ENCODE assay signal across 12 cellular contexts in genomic region chr22:25745341-25746011, GRCh38. TPM values are rescaled to one million over a fixed set of nuclear protein-coding genes. Genes with fewer than 3 reads are reported as not detected.
DNase-seq lines count a peak whose midpoint lies in the region; ATAC-seq and TF ChIP-seq lines count a peak whose summit lies in the region.
"Had no signal": no experiment of that assay in that cellular context is flagged by ENCODE, and none has a peak within 500 bp of the region (broad histone marks: within the 10 kb centered on the region; RNA-seq: fewer than 3 reads in every experiment).

No MANE protein-coding gene starts in this region.

- POLR2A ChIA-PET in activated CD4-positive, alpha-beta memory T cell treated with anti-CD3 and anti-CD28 coated beads, Interleukin-2, amount 10 ng/mL, durations not matched to agents 7 days and 5 days (lab: Charles Lee) = interaction anchor here (1.2 to 1.5 kb wide), 3 partner anchors 8 to 35 kb away, joined by 3 to 8 read pairs (median 4); no protein-coding TSS in a partner anchor

- CTCF ChIA-PET in activated CD4-positive, alpha-beta memory T cell treated with anti-CD3 and anti-CD28 coated beads, Interleukin-2, amount 10 ng/mL, durations not matched to agents 7 days and 5 days (lab: Charles Lee) = interaction anchor here (1.1 kb wide), 1 partner anchor 12 kb away, joined by 3 read pairs; no protein-coding TSS in a partner anchor

- peak overlapping the region; percentile 44 to 92 for H3K27ac ChIP-seq in thoracic aorta
- H3K27ac ChIP-seq: spleen had no signal

- H3K36me3 ChIP-seq in thoracic aorta = no peaks in the 10 kb centered on the region
- H3K36me3 ChIP-seq: spleen had no signal

- no peak for TF ChIP-seq CTCF in thoracic aorta (IDR thresholded peaks at IDR 0.05)

- peak overlapping the region; percentile 78 for H3K27ac Mint-ChIP-seq in activated CD4-positive, alpha-beta memory T cell treated with anti-CD3 and anti-CD28 coated beads, Interleukin-2, amount 10 ng/mL, durations not matched to agents 7 days and 5 days
- no peak overlapping the region for H3K27ac Mint-ChIP-seq in natural killer cell treated with Interleukin-12 subunit alpha and Interleukin-12 subunit beta and Interleukin-15 and Interleukin-18, amount 100 ng/mL, for 72 hours
- H3K27ac Mint-ChIP-seq: endodermal cell had no signal

- H3K4me1 ChIP-seq in thoracic aorta (ENCODE audit: control insufficient read depth in 1 of 2, low read depth in 2 of 2) = peaks cover 13 to 61% of the 10 kb centered on the region in 2 donors

- H3K4me1 Mint-ChIP-seq in activated CD4-positive, alpha-beta memory T cell treated with anti-CD3 and anti-CD28 coated beads, Interleukin-2, amount 10 ng/mL, durations not matched to agents 7 days and 5 days = peaks cover 66% of the 10 kb centered on the region
- H3K4me1 Mint-ChIP-seq in natural killer cell treated with Interleukin-12 subunit alpha and Interleukin-12 subunit beta and Interleukin-15 and Interleukin-18, amount 100 ng/mL, for 72 hours (ENCODE audit: low read depth in 2 of 2) = peaks cover 11 to 26% of the 10 kb centered on the region in 2 donors

- no peak overlapping the region for H3K4me3 Mint-ChIP-seq in activated CD4-positive, alpha-beta memory T cell treated with anti-CD3 and anti-CD28 coated beads, Interleukin-2, amount 10 ng/mL, durations not matched to agents 7 days and 5 days
- no peak overlapping the region for H3K4me3 Mint-ChIP-seq in natural killer cell treated with Interleukin-12 subunit alpha and Interleukin-12 subunit beta and Interleukin-15 and Interleukin-18, amount 100 ng/mL, for 72 hours
- H3K4me3 Mint-ChIP-seq: endodermal cell had no signal

- no peak for ATAC-seq in thoracic aorta (ENCODE audit: insufficient number of reproducible peaks, low FRiP score, low read depth)
- ATAC-seq in natural killer cell treated with Interleukin-12 subunit alpha and Interleukin-12 subunit beta and Interleukin-15 and Interleukin-18, amount 100 ng/mL, for 72 hours = no peak

- no peaks in the 10 kb centered on the region for H3K9me3 ChIP-seq in thoracic aorta
- H3K9me3 ChIP-seq: Caco-2, spleen had no signal

- peaks cover 7% of the 10 kb centered on the region for H3K9me3 Mint-ChIP-seq in activated CD4-positive, alpha-beta memory T cell treated with anti-CD3 and anti-CD28 coated beads, Interleukin-2, amount 10 ng/mL, durations not matched to agents 7 days and 5 days
- H3K9me3 Mint-ChIP-seq in natural killer cell treated with Interleukin-12 subunit alpha and Interleukin-12 subunit beta and Interleukin-15 and Interleukin-18, amount 100 ng/mL, for 72 hours = no peaks in the 10 kb centered on the region
- H3K9me3 Mint-ChIP-seq: endodermal cell had no signal

- H3K4me3 ChIP-seq in thoracic aorta = peak overlapping the region; percentile 26
- H3K4me3 ChIP-seq: spleen had no signal

- H3K27me3 Mint-ChIP-seq in activated CD4-positive, alpha-beta memory T cell treated with anti-CD3 and anti-CD28 coated beads, Interleukin-2, amount 10 ng/mL, durations not matched to agents 7 days and 5 days = no peaks in the 10 kb centered on the region
- H3K27me3 Mint-ChIP-seq in natural killer cell treated with Interleukin-12 subunit alpha and Interleukin-12 subunit beta and Interleukin-15 and Interleukin-18, amount 100 ng/mL, for 72 hours = peaks cover 15 to 21% of the 10 kb centered on the region in 2 donors

- DNase-seq in stimulated activated CD4-positive, alpha-beta T cell treated with anti-CD3 and anti-CD28 coated beads, Interleukin-1b, Interleukin-23, amount 100 ng/mL, for 48 hours = peak; percentile 21
- DNase-seq in stimulated activated CD4-positive, alpha-beta T cell treated with anti-CD3 and anti-CD28 coated beads, Interleukin-4, amount 100 ng/mL, for 1 hour = no peak
- no peak for DNase-seq in activated CD4-positive, alpha-beta memory T cell treated with anti-CD3 and anti-CD28 coated beads, Interleukin-2, amount 10 ng/mL, durations not matched to agents 7 days and 5 days
- DNase-seq in fibroblast of peridontal ligament (ENCODE audit: extremely low read depth) = peak; percentile 62
- no peak for DNase-seq in thoracic aorta (ENCODE audit: low spot score)
- DNase-seq in natural killer cell treated with Interleukin-12 subunit alpha and Interleukin-12 subunit beta and Interleukin-15 and Interleukin-18, amount 100 ng/mL, for 72 hours (ENCODE audit: low spot score) = no peak
- DNase-seq in HUDEP-2 (lab: John Stamatoyannopoulos, UW; ENCODE audit: unreplicated experiment in 76 of 76) = no peak
- no peak for DNase-seq in OCI-M2 (lab: John Stamatoyannopoulos, UW; ENCODE audit: unreplicated experiment)
- DNase-seq: Caco-2, endodermal cell, Karpas-422, spleen had no signal

- H3K36me3 Mint-ChIP-seq in activated CD4-positive, alpha-beta memory T cell treated with anti-CD3 and anti-CD28 coated beads, Interleukin-2, amount 10 ng/mL, durations not matched to agents 7 days and 5 days (ENCODE audit: low read depth) = peaks cover 53% of the 10 kb centered on the region
- H3K36me3 Mint-ChIP-seq in natural killer cell treated with Interleukin-12 subunit alpha and Interleukin-12 subunit beta and Interleukin-15 and Interleukin-18, amount 100 ng/mL, for 72 hours = no peaks in the 10 kb centered on the region

- no peaks in the 10 kb centered on the region for H3K27me3 ChIP-seq in thoracic aorta (replicated peaks; ENCODE audit: insufficient read depth)

RNA-seq across cellular contexts. Expression of gene MYO18B, which starts 3.5 kb away (rescaled TPM):
- total RNA-seq in activated CD4-positive, alpha-beta memory T cell treated with anti-CD3 and anti-CD28 coated beads, Interleukin-2, amount 10 ng/mL, durations not matched to agents 7 days and 5 days = 1 to 10 TPM; 1.6 to 2.0 TPM
- total RNA-seq in thoracic aorta = 10 to 100 TPM; 45.6 to 73.5 TPM
- 1 to 10 TPM in 1 of 2 donors, under 1 TPM in 1; 0.43 to 1.0 TPM for total RNA-seq in natural killer cell treated with Interleukin-12 subunit alpha and Interleukin-12 subunit beta and Interleukin-15 and Interleukin-18, amount 100 ng/mL, for 72 hours

Comparison
In these comparisons a context has a peak if more than half of its experiments do, and no peak if none do; other contexts are left out.
1. DNase-seq: peak in stimulated activated CD4-positive, alpha-beta T cell treated with anti-CD3 and anti-CD28 coated beads, Interleukin-1b, Interleukin-23, amount 100 ng/mL, for 48 hours (single experiment) and fibroblast of peridontal ligament (single experiment); none in stimulated activated CD4-positive, alpha-beta T cell treated with anti-CD3 and anti-CD28 coated beads, Interleukin-4, amount 100 ng/mL, for 1 hour (single experiment), activated CD4-positive, alpha-beta memory T cell treated with anti-CD3 and anti-CD28 coated beads, Interleukin-2, amount 10 ng/mL, durations not matched to agents 7 days and 5 days (single experiment), thoracic aorta (single experiment), natural killer cell treated with Interleukin-12 subunit alpha and Interleukin-12 subunit beta and Interleukin-15 and Interleukin-18, amount 100 ng/mL, for 72 hours (single experiment), HUDEP-2 (0 of 76) and OCI-M2 (single experiment).
2. RNA of gene MYO18B, which starts 3.5 kb away (total RNA-seq): 45.6 to 73.5 TPM in thoracic aorta; 1.6 to 2.0 TPM in activated CD4-positive, alpha-beta memory T cell treated with anti-CD3 and anti-CD28 coated beads, Interleukin-2, amount 10 ng/mL, durations not matched to agents 7 days and 5 days and 0.43 to 1.0 TPM in natural killer cell treated with Interleukin-12 subunit alpha and Interleukin-12 subunit beta and Interleukin-15 and Interleukin-18, amount 100 ng/mL, for 72 hours; every median in the first group is over 10 times any median in the second.